In genomic region chr17:49438439-49438861, GRCh38 we compare ENCODE assay signal across 17 cellular contexts. TPM values are rescaled to one million over a fixed set of nuclear protein-coding genes. Genes with fewer than 3 reads are reported as not detected.
DNase-seq lines count a peak whose midpoint lies in the region; ATAC-seq and TF ChIP-seq lines count a peak whose summit lies in the region.
"Had no signal": no experiment of that assay in that cellular context is flagged by ENCODE, and none has a peak within 500 bp of the region (broad histone marks: within the 10 kb centered on the region; RNA-seq: fewer than 3 reads in every experiment).

No MANE protein-coding gene starts in this region.

- no peak overlapping the region for H3K27ac ChIP-seq in hepatocyte
- H3K27ac ChIP-seq: neutrophil, sigmoid colon, suprapubic skin had no signal

- no peaks in the 10 kb centered on the region for H3K9me3 ChIP-seq in hepatocyte (ENCODE audit: low read depth)
- H3K9me3 ChIP-seq: neutrophil, sigmoid colon, suprapubic skin had no signal

- no peaks in the 10 kb centered on the region for H3K79me2 ChIP-seq in hepatocyte

- no peaks in the 10 kb centered on the region for H4K20me1 ChIP-seq in hepatocyte (ENCODE audit: insufficient read depth, poor library complexity, severe bottlenecking)

- peak overlapping the region; percentile 64 for H3K4me2 ChIP-seq in hepatocyte

- peak overlapping the region; percentile 96 for H3K27ac Mint-ChIP-seq in neural crest cell (ENCODE audit: unreplicated experiment)
- H3K27ac Mint-ChIP-seq: activated T-helper 17 cell treated with anti-CD3 and anti-CD28 coated beads, Interleukin-2, amount 50 U/mL, for 72 hours; IgD-negative memory B cell had no signal

- H3K36me3 Mint-ChIP-seq in neural crest cell (ENCODE audit: low read depth): no peaks in the 10 kb centered on the region
- H3K36me3 Mint-ChIP-seq: IgD-negative memory B cell had no signal

- ATAC-seq in HG03432 (IDR thresholded peaks at IDR 0.05; ENCODE audit: unreplicated experiment): no peak
- ATAC-seq: activated T-helper 17 cell treated with anti-CD3 and anti-CD28 coated beads, Interleukin-2, amount 50 U/mL, for 72 hours had no signal

- DNase-seq in D341Med (ENCODE audit: low spot score): peak; percentile 39
- peak; percentile 25 for DNase-seq in NCI-H69 (lab: John Stamatoyannopoulos, UW)
- no peak for DNase-seq in hepatocyte (ENCODE audit: low spot score)
- peak; percentile 77 for DNase-seq in neural crest cell (ENCODE audit: low read depth, low spot score)
- DNase-seq in GM13977 (ENCODE audit: low spot score): no peak
- no peak for DNase-seq in RKO (ENCODE audit: low spot score)
- no peak for DNase-seq in activated gamma-delta T cell treated with Interleukin-2 at 50 U/mL for 16 hours
- DNase-seq: cerebellar nuclear complex, NCI-H2081 treated with DMSO at 0.1 percent for 48 hours, NCI-H748 treated with DMSO at 0.1 percent for 48 hours, sigmoid colon had no signal

- H3K4me3 Mint-ChIP-seq in neural crest cell: peak overlapping the region; percentile 80
- H3K4me3 Mint-ChIP-seq: activated T-helper 17 cell treated with anti-CD3 and anti-CD28 coated beads, Interleukin-2, amount 50 U/mL, for 72 hours had no signal

- H3K9me3 Mint-ChIP-seq in neural crest cell: peaks cover 7% of the 10 kb centered on the region
- H3K9me3 Mint-ChIP-seq: activated T-helper 17 cell treated with anti-CD3 and anti-CD28 coated beads, Interleukin-2, amount 50 U/mL, for 72 hours; IgD-negative memory B cell had no signal

- H3K4me3 ChIP-seq in hepatocyte: no peak overlapping the region
- H3K4me3 ChIP-seq: lung, sigmoid colon, suprapubic skin had no signal

- peaks cover 6% of the 10 kb centered on the region for H3K4me1 ChIP-seq in hepatocyte (ENCODE audit: insufficient read depth)

- H3K36me3 ChIP-seq in hepatocyte (replicated peaks; ENCODE audit: insufficient read depth, low read depth): no peaks in the 10 kb centered on the region
- H3K36me3 ChIP-seq: neutrophil, sigmoid colon, suprapubic skin had no signal

- H3K9me2 ChIP-seq in hepatocyte (replicated peaks; ENCODE audit: insufficient read depth): no peaks in the 10 kb centered on the region

- peaks cover 84% of the 10 kb centered on the region for H3K4me1 Mint-ChIP-seq in neural crest cell
- H3K4me1 Mint-ChIP-seq: activated T-helper 17 cell treated with anti-CD3 and anti-CD28 coated beads, Interleukin-2, amount 50 U/mL, for 72 hours had no signal

- no peak for TF ChIP-seq CTCF in hepatocyte (IDR thresholded peaks at IDR 0.05; ENCODE audit: poor library complexity)
- no peak for TF ChIP-seq CTCF in neural crest cell (conservative IDR thresholded peaks at IDR 0.05)
- TF ChIP-seq CTCF in GM13977 (IDR thresholded peaks at IDR 0.05; ENCODE audit: extremely low read depth, insufficient read depth, missing control alignments): no peak

- 13% methylated on average over 7 of the region's 17 CpGs for WGBS in hepatocyte (ENCODE audit: low lambda C conversion rate, missing lambda C conversion rate)

- H2AFZ ChIP-seq in hepatocyte: no peak overlapping the region

- in situ Hi-C loops in GM13977 (cut with MboI; ENCODE audit: low pct_unique_long_range_greater_than_20kb, low sequenced_read_pairs, unreplicated experiment): loop anchor here (10.0 kb wide), 1 partner anchor 116 kb away; no protein-coding TSS in a partner anchor

- peaks cover 54% of the 10 kb centered on the region for H3K27me3 Mint-ChIP-seq in neural crest cell (ENCODE audit: low read depth)

- peaks cover 33% of the 10 kb centered on the region for H3K27me3 ChIP-seq in hepatocyte

RNA-seq across cellular contexts. Expression of gene PHB1, which starts 23.8 kb away (rescaled TPM):
- total RNA-seq in hepatocyte (114 and 141 TPM in 2 replicates), neural crest cell (248 and 256 TPM in 2 replicates)
- 168 and 171 TPM in 2 replicates for polyA plus RNA-seq in hepatocyte

RNA-seq across cellular contexts. Expression of gene NGFR, which starts 56.6 kb away (rescaled TPM):
- 2.4 and 3.6 TPM in 2 replicates for total RNA-seq in hepatocyte
- polyA plus RNA-seq in hepatocyte: 5.5 and 5.6 TPM in 2 replicates
- 322 and 334 TPM in 2 replicates for total RNA-seq in neural crest cell
- polyA plus RNA-seq: IgD-negative memory B cell had no signal

Comparison
In these comparisons a context has a peak if more than half of its experiments do, and no peak if none do; other contexts are left out.
1. DNase-seq: peak in D341Med (single experiment), NCI-H69 (single experiment) and neural crest cell (single experiment); none in hepatocyte (single experiment), GM13977 (single experiment), RKO (single experiment) and activated gamma-delta T cell treated with Interleukin-2 at 50 U/mL for 16 hours (single experiment).
2. RNA of gene NGFR, which starts 56.6 kb away (total RNA-seq): 322 to 334 TPM in neural crest cell; 2.4 to 3.6 TPM in hepatocyte; every median in the first group is over 10 times any median in the second.